19 cellular contexts compared by ENCODE assay signal in genomic region chr17:50805486-50805885, GRCh38. TPM values are rescaled to one million over a fixed set of nuclear protein-coding genes. Genes with fewer than 3 reads are reported as not detected.
DNase-seq lines count a peak whose midpoint lies in the region; ATAC-seq, FAIRE-seq and TF ChIP-seq lines count a peak whose summit lies in the region.
"Had no signal": no experiment of that assay in that cellular context is flagged by ENCODE, and none has a peak within 500 bp of the region (broad histone marks: within the 10 kb centered on the region; RNA-seq: fewer than 3 reads in every experiment).

No MANE protein-coding gene starts in this region.

- FAIRE-seq in HepG2 (lab: Jason Lieb, UNC) = no peak
- FAIRE-seq: A549, D721Med, GM18507 had no signal

- TF ChIP-seq EP300 in HepG2 (IDR thresholded peaks at IDR 0.05; ENCODE audit: low read depth in 2 of 2, low read length in 2 of 2) (no peak), HepG2 (CRISPR knock-in tag; IDR thresholded peaks at IDR 0.05; ENCODE audit: borderline replicate concordance) (no peak)

- H3K9me3 ChIP-seq in liver (ENCODE audit: control insufficient read depth in 4 of 4, low read length in 3 of 4) = no peaks in the 10 kb centered on the region
- no peaks in the 10 kb centered on the region for H3K9me3 ChIP-seq in HepG2 (ENCODE audit: low read length)
- H3K9me3 ChIP-seq in right lobe of liver = no peaks in the 10 kb centered on the region
- H3K9me3 ChIP-seq: A549, BE2C, HAP-1 had no signal

- intact Hi-C loops in HepG2 (cut with micrococcal nuclease; ENCODE audit: unreplicated experiment) (no loop called here), right lobe of liver (cut with DNase I) (no loop called here)

- POLR2A ChIA-PET in HepG2 (lab: Yijun Ruan, JAX) = interaction anchor here (1.0 to 1.5 kb wide), 5 partner anchors 47 to 262 kb away, joined by 3 to 5 read pairs (median 3); partner anchors contain the start of gene TOB1
- POLR2A ChIA-PET in RWPE1 (lab: Yijun Ruan, JAX; ENCODE audit: low non-redundant PET) = no interaction called here

- no peak overlapping the region for H2AFZ ChIP-seq in HepG2 (ENCODE audit: low read length)

- no peaks in the 10 kb centered on the region for H3K79me2 ChIP-seq in HepG2 (ENCODE audit: insufficient read depth, low read length)

- no peak for TF ChIP-seq POLR2A in HepG2 (IDR thresholded peaks at IDR 0.05; ENCODE audit: insufficient read depth in 1 of 2, low read depth in 2 of 2, low read length in 2 of 2)
- no peak for TF ChIP-seq POLR2A in right lobe of liver (IDR thresholded peaks at IDR 0.05)

- BruUV-seq in HepG2 (replicated peaks; lab: Mats Ljungman, UMichigan) = no TSS peak

- H3K4me1 ChIP-seq in liver (ENCODE audit: control insufficient read depth in 4 of 4, insufficient read depth in 4 of 4, low read length in 3 of 4) = peaks cover 9 to 55% (median 28%) of the 10 kb centered on the region in 4 donors
- H3K4me1 ChIP-seq in HepG2 (ENCODE audit: insufficient read depth, low read length) = peaks cover 90% of the 10 kb centered on the region
- H3K4me1 ChIP-seq in right lobe of liver = peaks cover 0 to 73% (median 35%) of the 10 kb centered on the region in 4 donors
- H3K4me1 ChIP-seq: A549, BE2C, HAP-1 had no signal

- in situ Hi-C loops in HepG2 (cut with HindIII; ENCODE audit: extremely low pct_ligation_motif_present, low pct_unique_long_range_greater_than_20kb) = no loop called here

- DNase-seq in HepG2 (ENCODE audit: low spot score) = no peak
- DNase-seq in RWPE1 (ENCODE audit: low spot score) = no peak
- DNase-seq in right lobe of liver = peak in 2 of 3 donors; percentile 81 to 88
- no peak for DNase-seq in dermis blood vessel endothelial cell
- no peak for DNase-seq in DMS114 treated with DMSO at 0.1 percent for 48 hours (lab: John Stamatoyannopoulos, UW; ENCODE audit: unreplicated experiment)
- no peak for DNase-seq in HuH-7.5 (ENCODE audit: low spot score)
- DNase-seq: BE2C; CD8-positive, alpha-beta T cell; COR-L47; GF-D8; GOT3 had no signal

- no peaks in the 10 kb centered on the region for H4K20me1 ChIP-seq in HepG2 (ENCODE audit: insufficient read depth, low read length)

- H3K36me3 ChIP-seq in liver (ENCODE audit: control insufficient read depth in 4 of 4, insufficient read depth in 3 of 4, low read depth in 1 of 4, low read length in 3 of 4) (no peaks in the 10 kb centered on the region), HepG2 (replicated peaks in 1 of 2; ENCODE audit: control insufficient read depth in 1 of 2, insufficient read depth in 2 of 2, low read length in 2 of 2) (no peaks in the 10 kb centered on the region), right lobe of liver (no peaks in the 10 kb centered on the region)
- H3K36me3 ChIP-seq: BE2C, HAP-1 had no signal

- no peak overlapping the region for H3K9ac ChIP-seq in liver (ENCODE audit: low read depth in 1 of 2, low read length in 2 of 2)
- no peak overlapping the region for H3K9ac ChIP-seq in HepG2 (ENCODE audit: insufficient read depth, low read depth, low read length)

- H3K4me3 ChIP-seq in liver (ENCODE audit: low read depth in 1 of 3, low read length in 3 of 3) (no peak overlapping the region), HepG2 (replicated peaks in 1 of 3; ENCODE audit: insufficient read depth in 1 of 3, low read depth in 2 of 3, low read length in 3 of 3) (0 out of 6 replicates have a peak overlapping the region, but pooled peaks of 1 of the 3 experiments have one; percentile 29), right lobe of liver (no peak overlapping the region)
- H3K4me3 ChIP-seq: A549, HAP-1 had no signal

- no peak for TF ChIP-seq CTCF in liver (IDR thresholded peaks at IDR 0.05; ENCODE audit: low read depth, low read length, missing input control)
- no peak for TF ChIP-seq CTCF in HepG2 (CRISPR knock-in tag; IDR thresholded peaks at IDR 0.05)
- no peak for TF ChIP-seq CTCF in RWPE1 (conservative IDR thresholded peaks at IDR 0.05; ENCODE audit: low read depth)
- no peak for TF ChIP-seq CTCF in right lobe of liver (IDR thresholded peaks at IDR 0.05)

- TF ChIP-seq RAD21 in liver (IDR thresholded peaks at IDR 0.05) (no peak), HepG2 (CRISPR knock-in tag; IDR thresholded peaks at IDR 0.05) (no peak)

- no peak overlapping the region for H3K4me2 ChIP-seq in HepG2 (ENCODE audit: low read depth, low read length)
- H3K4me2 ChIP-seq: A549 had no signal

- 40% methylated on average over 6 of the region's 6 CpGs for WGBS in liver
- WGBS in HepG2 (ENCODE audit: low lambda C conversion rate) = 39% methylated on average over 4 of the region's 6 CpGs
- WGBS in right lobe of liver (ENCODE audit: insufficient coverage, low coverage, low lambda C conversion rate, missing lambda C conversion rate) = 28% methylated on average over 3 of the region's 6 CpGs

- CTCF ChIA-PET in HepG2 (lab: Yijun Ruan, JAX; ENCODE audit: low intra/inter-chr PET ratio, low total read pairs) = no interaction called here
- CTCF ChIA-PET in RWPE1 (lab: Yijun Ruan, JAX) = no interaction called here

- no peak for ATAC-seq in HepG2
- peak; percentile 7 to 49 (median 36) for ATAC-seq in right lobe of liver
- ATAC-seq: CD8-positive, alpha-beta T cell had no signal

- H3K27ac ChIP-seq in liver (ENCODE audit: low read depth in 1 of 2, low read length in 2 of 2) = peak overlapping the region in 1 of 2 donors; percentile 56
- H3K27ac ChIP-seq in HepG2 (ENCODE audit: extremely low read length, insufficient read depth, low read length) = no peak overlapping the region
- peak overlapping the region; percentile 4; the same call in 1 of the 2 replicates for H3K27ac ChIP-seq in RWPE1
- H3K27ac ChIP-seq in right lobe of liver = peak overlapping the region in 2 of 3 donors; percentile 93 to 94
- H3K27ac ChIP-seq: C4-2B had no signal

- no peaks in the 10 kb centered on the region for H3K27me3 ChIP-seq in liver (ENCODE audit: control insufficient read depth in 4 of 4, insufficient read depth in 4 of 4, low read length in 3 of 4)
- peaks cover 1 to 9% of the 10 kb centered on the region in 2 experiments; a peak in 4 of 5 replicates for H3K27me3 ChIP-seq in HepG2 (ENCODE audit: control insufficient read depth in 1 of 2, insufficient read depth in 2 of 2, low read length in 2 of 2)
- H3K27me3 ChIP-seq in right lobe of liver = no peaks in the 10 kb centered on the region
- H3K27me3 ChIP-seq: BE2C had no signal

RNA-seq across cellular contexts. Expression of gene WFIKKN2, which starts 29.9 kb away (rescaled TPM):
- total RNA-seq in liver = under 1 TPM in 1 of 2 donors, not detected in 1; 0.19 TPM
- under 1 TPM; 0.02 to 0.07 TPM for polyA plus RNA-seq in liver
- total RNA-seq in HepG2 (2016; rRNA removed; fragmentation: Illumina TruSeq; extraction: Trizol) = not detected in 2 replicates
- total RNA-seq in HepG2 (2016; cell fraction: cytosol; rRNA removed; fragmentation: Illumina TruSeq; extraction: Trizol; ENCODE audit: low read depth) = not detected in 2 replicates
- 0.02 TPM in 1 of 2 replicates, not detected in the other for total RNA-seq in HepG2 (2016; cell fraction: insoluble cytoplasmic fraction; rRNA removed; fragmentation: Illumina TruSeq; extraction: Trizol)
- not detected in 2 replicates for total RNA-seq in HepG2 (2016; cell fraction: membrane; rRNA removed; fragmentation: Illumina TruSeq; extraction: Trizol)
- total RNA-seq in HepG2 (2016; cell fraction: nucleus; rRNA removed; fragmentation: Illumina TruSeq; extraction: Trizol) = not detected in 2 replicates
- not detected in 2 replicates for polyA plus RNA-seq in HepG2 (2011; rRNA removed)
- polyA plus RNA-seq in HepG2 (2011; cell fraction: cytosol; rRNA removed) = 0.01 TPM in 2 replicates
- polyA plus RNA-seq in HepG2 (2011; cell fraction: nucleus; rRNA removed) = 0.06 TPM in 1 of 2 replicates, not detected in the other
- polyA plus RNA-seq in HepG2 (2012) = not detected in 2 replicates
- not detected in 2 replicates for polyA plus RNA-seq in HepG2 (2016; cell fraction: cytosol; fragmentation: Illumina TruSeq; extraction: Trizol; ENCODE audit: low read depth)
- not detected in 2 replicates for polyA plus RNA-seq in HepG2 (2016; cell fraction: insoluble cytoplasmic fraction; fragmentation: Illumina TruSeq; extraction: Trizol; ENCODE audit: low read depth)
- polyA plus RNA-seq in HepG2 (2016; cell fraction: membrane; fragmentation: Illumina TruSeq; extraction: Trizol; ENCODE audit: low read depth) = not detected in 2 replicates
- polyA plus RNA-seq in HepG2 (2016; cell fraction: nucleus; fragmentation: Illumina TruSeq; extraction: Trizol; ENCODE audit: insufficient read depth, low read depth) = 0.12 TPM in 1 of 2 replicates, not detected in the other
- polyA minus RNA-seq in HepG2 (2011; rRNA and poly(A)+ RNA removed; ENCODE audit: low replicate concordance) = not detected in 2 replicates
- not detected in 2 replicates for polyA minus RNA-seq in HepG2 (2011; cell fraction: cytosol; rRNA and poly(A)+ RNA removed)
- not detected in 2 replicates for polyA minus RNA-seq in HepG2 (2011; cell fraction: nucleus; rRNA and poly(A)+ RNA removed)
- total RNA-seq in right lobe of liver = not detected
- total RNA-seq in dermis blood vessel endothelial cell = not detected in 2 replicates
- total RNA-seq: CD8-positive, alpha-beta T cell; HT-29 had no signal
- polyA plus RNA-seq: A549 had no signal

RNA-seq across cellular contexts. Expression of gene ANKRD40CL, which starts 38.2 kb away (rescaled TPM):
- total RNA-seq in liver (not detected), HepG2 (2016; rRNA removed; fragmentation: Illumina TruSeq; extraction: Trizol) (0.11 TPM in 1 of 2 replicates, not detected in the other), right lobe of liver (under 1 TPM in 1 of 6 experiments, not detected in 5; 0.29 TPM), dermis blood vessel endothelial cell (not detected in 2 replicates)
- polyA plus RNA-seq in liver (not detected), HepG2 (2011; rRNA removed) (0.03 and 0.09 TPM in 2 replicates)
- 0.35 TPM in 1 of 2 replicates, not detected in the other for total RNA-seq in HepG2 (2016; cell fraction: cytosol; rRNA removed; fragmentation: Illumina TruSeq; extraction: Trizol; ENCODE audit: low read depth)
- not detected in 2 replicates for total RNA-seq in HepG2 (2016; cell fraction: insoluble cytoplasmic fraction; rRNA removed; fragmentation: Illumina TruSeq; extraction: Trizol)
- total RNA-seq in HepG2 (2016; cell fraction: membrane; rRNA removed; fragmentation: Illumina TruSeq; extraction: Trizol) = 0.52 TPM in 1 of 2 replicates, not detected in the other
- total RNA-seq in HepG2 (2016; cell fraction: nucleus; rRNA removed; fragmentation: Illumina TruSeq; extraction: Trizol) = not detected in 2 replicates
- 0.05 TPM in 1 of 2 replicates, not detected in the other for polyA plus RNA-seq in HepG2 (2011; cell fraction: cytosol; rRNA removed)
- 0.03 TPM in 1 of 2 replicates, not detected in the other for polyA plus RNA-seq in HepG2 (2011; cell fraction: nucleus; rRNA removed)
- polyA plus RNA-seq in HepG2 (2012) = 0.27 and 0.63 TPM in 2 replicates
- not detected in 2 replicates for polyA plus RNA-seq in HepG2 (2016; cell fraction: cytosol; fragmentation: Illumina TruSeq; extraction: Trizol; ENCODE audit: low read depth)
- polyA plus RNA-seq in HepG2 (2016; cell fraction: insoluble cytoplasmic fraction; fragmentation: Illumina TruSeq; extraction: Trizol; ENCODE audit: low read depth) = not detected in 2 replicates
- 0.27 TPM in 1 of 2 replicates, not detected in the other for polyA plus RNA-seq in HepG2 (2016; cell fraction: membrane; fragmentation: Illumina TruSeq; extraction: Trizol; ENCODE audit: low read depth)
- not detected in 2 replicates for polyA plus RNA-seq in HepG2 (2016; cell fraction: nucleus; fragmentation: Illumina TruSeq; extraction: Trizol; ENCODE audit: insufficient read depth, low read depth)
- not detected in 2 replicates for polyA minus RNA-seq in HepG2 (2011; rRNA and poly(A)+ RNA removed; ENCODE audit: low replicate concordance)
- not detected in 2 replicates for polyA minus RNA-seq in HepG2 (2011; cell fraction: cytosol; rRNA and poly(A)+ RNA removed)
- 0.26 TPM in 1 of 2 replicates, not detected in the other for polyA minus RNA-seq in HepG2 (2011; cell fraction: nucleus; rRNA and poly(A)+ RNA removed)
- total RNA-seq: CD8-positive, alpha-beta T cell had no signal
- polyA plus RNA-seq: AG04450 had no signal

Comparison
In these comparisons a context has a peak if more than half of its experiments do, and no peak if none do; other contexts are left out.
1. DNase-seq: peak in right lobe of liver (2 of 3); none in HepG2 (single experiment), RWPE1 (single experiment), dermis blood vessel endothelial cell (single experiment), DMS114 treated with DMSO at 0.1 percent for 48 hours (single experiment) and HuH-7.5 (single experiment).